Comparison of ENCODE assay signal across 19 cellular contexts in genomic region chr17:50556803-50557202, GRCh38. TPM values are rescaled to one million over a fixed set of nuclear protein-coding genes. Genes with fewer than 3 reads are reported as not detected.
DNase-seq lines count a peak whose midpoint lies in the region; ATAC-seq and TF ChIP-seq lines count a peak whose summit lies in the region.
"Had no signal": no experiment of that assay in that cellular context is flagged by ENCODE, and none has a peak within 500 bp of the region (broad histone marks: within the 10 kb centered on the region; RNA-seq: fewer than 3 reads in every experiment).

No MANE protein-coding gene starts in this region.

- no peak overlapping the region for H3K27ac ChIP-seq in coronary artery
- no peak overlapping the region for H3K27ac ChIP-seq in CD4-positive, alpha-beta memory T cell (ENCODE audit: low read depth, low read length)
- H3K27ac ChIP-seq: sigmoid colon had no signal

- peaks cover 13 to 19% of the 10 kb centered on the region in 2 donors for H3K4me1 Mint-ChIP-seq in natural killer cell
- H3K4me1 Mint-ChIP-seq in CD4-positive, alpha-beta memory T cell = peaks cover 4 to 31% (median 12%) of the 10 kb centered on the region in 4 donors

- no peak overlapping the region for H3K4me3 ChIP-seq in coronary artery
- no peak overlapping the region for H3K4me3 ChIP-seq in CD4-positive, alpha-beta memory T cell (ENCODE audit: low read length in 2 of 2)
- H3K4me3 ChIP-seq: sigmoid colon had no signal

- H3K27me3 ChIP-seq in CD4-positive, alpha-beta memory T cell (ENCODE audit: insufficient read depth, low read length) = peaks cover 12% of the 10 kb centered on the region

- in situ Hi-C loops in G401 (cut with HindIII; ENCODE audit: low sequenced_read_pairs) = no loop called here

- H3K36me3 Mint-ChIP-seq in natural killer cell = no peaks in the 10 kb centered on the region
- no peaks in the 10 kb centered on the region for H3K36me3 Mint-ChIP-seq in CD4-positive, alpha-beta memory T cell
- H3K36me3 Mint-ChIP-seq: activated CD8-positive, alpha-beta memory T cell treated with anti-CD3 and anti-CD28 coated beads, Interleukin-2, amount 10 ng/mL, durations not matched to agents 7 days and 5 days had no signal

- no peaks in the 10 kb centered on the region for H3K36me3 ChIP-seq in CD4-positive, alpha-beta memory T cell (ENCODE audit: insufficient read depth, low read length)

- no peak overlapping the region for H3K27ac Mint-ChIP-seq in natural killer cell
- H3K27ac Mint-ChIP-seq in CD4-positive, alpha-beta memory T cell = no peak overlapping the region
- H3K27ac Mint-ChIP-seq: activated CD8-positive, alpha-beta memory T cell treated with anti-CD3 and anti-CD28 coated beads, Interleukin-2, amount 10 ng/mL, durations not matched to agents 7 days and 5 days; dendritic cell treated with granulocyte-macrophage colony-stimulating factor and Interleukin-4, amounts not matched to agents 40 ng/mL and 50 ng/mL, for 4 days; mesothelial cell of epicardium had no signal

- TF ChIP-seq CTCF in coronary artery (IDR thresholded peaks at IDR 0.05) (no peak), natural killer cell (IDR thresholded peaks at IDR 0.05) (no peak)

- POLR2A ChIA-PET in CD4-positive, alpha-beta memory T cell (lab: Charles Lee; ENCODE audit: partially characterized antibody) = no interaction called here

- H3K27me3 Mint-ChIP-seq in natural killer cell (ENCODE audit: low read depth in 2 of 2) = peaks cover 0 to 24% of the 10 kb centered on the region in 2 donors
- H3K27me3 Mint-ChIP-seq in CD4-positive, alpha-beta memory T cell = peaks cover 11 to 22% of the 10 kb centered on the region in 2 donors

- no peaks in the 10 kb centered on the region for H3K9me3 Mint-ChIP-seq in natural killer cell
- H3K9me3 Mint-ChIP-seq in CD4-positive, alpha-beta memory T cell = no peaks in the 10 kb centered on the region
- H3K9me3 Mint-ChIP-seq: dendritic cell treated with granulocyte-macrophage colony-stimulating factor and Interleukin-4, amounts not matched to agents 40 ng/mL and 50 ng/mL, for 4 days; mesothelial cell of epicardium had no signal

- intact Hi-C loops in natural killer cell (cut with micrococcal nuclease) = no loop called here
- intact Hi-C loops in CD4-positive, alpha-beta memory T cell (cut with micrococcal nuclease) = no loop called here

- no peak overlapping the region for H3K4me3 Mint-ChIP-seq in natural killer cell
- H3K4me3 Mint-ChIP-seq in CD4-positive, alpha-beta memory T cell = no peak overlapping the region
- H3K4me3 Mint-ChIP-seq: activated CD8-positive, alpha-beta memory T cell treated with anti-CD3 and anti-CD28 coated beads, Interleukin-2, amount 10 ng/mL, durations not matched to agents 7 days and 5 days; dendritic cell treated with granulocyte-macrophage colony-stimulating factor and Interleukin-4, amounts not matched to agents 40 ng/mL and 50 ng/mL, for 4 days; mesothelial cell of epicardium had no signal

- ATAC-seq in natural killer cell = no peak
- ATAC-seq: activated CD8-positive, alpha-beta memory T cell treated with anti-CD3 and anti-CD28 coated beads, Interleukin-2, amount 10 ng/mL, durations not matched to agents 7 days and 5 days had no signal

- peaks cover 23% of the 10 kb centered on the region for H3K4me1 ChIP-seq in CD4-positive, alpha-beta memory T cell (ENCODE audit: insufficient read depth, low read length)

- CTCF ChIA-PET in CD4-positive, alpha-beta memory T cell (lab: Charles Lee; ENCODE audit: partially characterized antibody) = no interaction called here

- no peaks in the 10 kb centered on the region for H3K9me3 ChIP-seq in CD4-positive, alpha-beta memory T cell (ENCODE audit: control insufficient read depth in 1 of 2, low read length in 2 of 2)
- H3K9me3 ChIP-seq: sigmoid colon had no signal

- DNase-seq in COLO668 (lab: John Stamatoyannopoulos, UW; ENCODE audit: unreplicated experiment) (peak; percentile 88), G401 (ENCODE audit: low spot score) (peak; percentile 100), NCI-H69 (lab: John Stamatoyannopoulos, UW) (peak; percentile 92), cerebellar nuclear complex (lab: John Stamatoyannopoulos, UW) (peak; percentile 96 to 100), coronary artery (ENCODE audit: low spot score) (no peak), natural killer cell (no peak), HUDEP-2 (lab: John Stamatoyannopoulos, UW; ENCODE audit: unreplicated experiment in 76 of 76) (no peak)
- DNase-seq in CD4-positive, alpha-beta memory T cell = no peak
- DNase-seq: activated CD4-positive, CD25-positive, alpha-beta regulatory T cell treated with anti-CD3 and anti-CD28 coated beads, Interleukin-2, amount 50 U/mL, for 72 hours; activated CD8-positive, alpha-beta memory T cell treated with anti-CD3 and anti-CD28 coated beads, Interleukin-2, amount 10 ng/mL, durations not matched to agents 7 days and 5 days; activated gamma-delta T cell treated with Interleukin-2 at 50 U/mL for 16 hours; aorta; NCI-H2227 treated with DMSO at 0.1 percent for 48 hours; sigmoid colon; T-helper 2 cell had no signal

RNA-seq across cellular contexts. Expression of gene CACNA1G, which starts 3.7 kb away (rescaled TPM):
- 5.1 and 13.0 TPM in 2 replicates for total RNA-seq in G401 (2014; rRNA removed; shearing (Covaris generic))
- not detected for total RNA-seq in natural killer cell
- total RNA-seq in CD4-positive, alpha-beta memory T cell = not detected
- polyA plus RNA-seq in CD4-positive, alpha-beta memory T cell = not detected
- total RNA-seq: activated CD8-positive, alpha-beta memory T cell treated with anti-CD3 and anti-CD28 coated beads, Interleukin-2, amount 10 ng/mL, durations not matched to agents 7 days and 5 days; MCF 10A had no signal
- polyA plus RNA-seq: aorta had no signal

RNA-seq across cellular contexts. Expression of gene SPATA20, which starts 9.8 kb away (rescaled TPM):
- total RNA-seq in G401 (2014; rRNA removed; shearing (Covaris generic)) = 39.4 and 59.1 TPM in 2 replicates
- total RNA-seq in natural killer cell = 10 to 100 TPM; 30.7 to 45.5 (median 32.5) TPM
- total RNA-seq in CD4-positive, alpha-beta memory T cell = 10 to 100 TPM; 13.3 to 14.1 TPM
- polyA plus RNA-seq in CD4-positive, alpha-beta memory T cell = 1 to 10 TPM; 5.4 to 7.3 TPM

RNA-seq across cellular contexts. Expression of gene EPN3, which starts 24.3 kb away (rescaled TPM):
- total RNA-seq in G401 (2014; rRNA removed; shearing (Covaris generic)) = 2.3 and 2.8 TPM in 2 replicates
- total RNA-seq in natural killer cell = not detected
- not detected for total RNA-seq in CD4-positive, alpha-beta memory T cell
- not detected for polyA plus RNA-seq in CD4-positive, alpha-beta memory T cell
- total RNA-seq: activated CD8-positive, alpha-beta memory T cell treated with anti-CD3 and anti-CD28 coated beads, Interleukin-2, amount 10 ng/mL, durations not matched to agents 7 days and 5 days; aorta; HT1080; sigmoid colon had no signal

RNA-seq across cellular contexts. Expression of gene MYCBPAP, which starts 48.6 kb away (rescaled TPM):
- total RNA-seq in G401 (2014; rRNA removed; shearing (Covaris generic)) = 0.58 and 1.7 TPM in 2 replicates
- 1 to 10 TPM in 1 of 3 donors, under 1 TPM in 2; 0.26 to 4.9 (median 0.70) TPM for total RNA-seq in natural killer cell
- total RNA-seq in CD4-positive, alpha-beta memory T cell = 1 to 10 TPM; 5.3 to 6.8 TPM
- under 1 TPM in 1 of 2 donors, not detected in 1; 0.24 TPM for polyA plus RNA-seq in CD4-positive, alpha-beta memory T cell
- total RNA-seq: HT1080 had no signal

Comparison
In these comparisons a context has a peak if more than half of its experiments do, and no peak if none do; other contexts are left out.
1. DNase-seq: peak in COLO668 (single experiment), G401 (single experiment), NCI-H69 (single experiment) and cerebellar nuclear complex (2 of 2); none in coronary artery (single experiment), natural killer cell (single experiment), CD4-positive, alpha-beta memory T cell (0 of 5) and HUDEP-2 (0 of 76).